ENCODE assay signal across 2 cellular contexts in genomic region chr22:50530280-50530856, GRCh38.
TF ChIP-seq lines count a peak whose summit lies in the region.

No MANE protein-coding gene starts in this region.

TF ChIP-seq in SK-N-SH, 30 proteins besides CTCF, POLR2A, EP300 and RAD21 (continued from another document):
- TF ChIP-seq, protein P1, sequence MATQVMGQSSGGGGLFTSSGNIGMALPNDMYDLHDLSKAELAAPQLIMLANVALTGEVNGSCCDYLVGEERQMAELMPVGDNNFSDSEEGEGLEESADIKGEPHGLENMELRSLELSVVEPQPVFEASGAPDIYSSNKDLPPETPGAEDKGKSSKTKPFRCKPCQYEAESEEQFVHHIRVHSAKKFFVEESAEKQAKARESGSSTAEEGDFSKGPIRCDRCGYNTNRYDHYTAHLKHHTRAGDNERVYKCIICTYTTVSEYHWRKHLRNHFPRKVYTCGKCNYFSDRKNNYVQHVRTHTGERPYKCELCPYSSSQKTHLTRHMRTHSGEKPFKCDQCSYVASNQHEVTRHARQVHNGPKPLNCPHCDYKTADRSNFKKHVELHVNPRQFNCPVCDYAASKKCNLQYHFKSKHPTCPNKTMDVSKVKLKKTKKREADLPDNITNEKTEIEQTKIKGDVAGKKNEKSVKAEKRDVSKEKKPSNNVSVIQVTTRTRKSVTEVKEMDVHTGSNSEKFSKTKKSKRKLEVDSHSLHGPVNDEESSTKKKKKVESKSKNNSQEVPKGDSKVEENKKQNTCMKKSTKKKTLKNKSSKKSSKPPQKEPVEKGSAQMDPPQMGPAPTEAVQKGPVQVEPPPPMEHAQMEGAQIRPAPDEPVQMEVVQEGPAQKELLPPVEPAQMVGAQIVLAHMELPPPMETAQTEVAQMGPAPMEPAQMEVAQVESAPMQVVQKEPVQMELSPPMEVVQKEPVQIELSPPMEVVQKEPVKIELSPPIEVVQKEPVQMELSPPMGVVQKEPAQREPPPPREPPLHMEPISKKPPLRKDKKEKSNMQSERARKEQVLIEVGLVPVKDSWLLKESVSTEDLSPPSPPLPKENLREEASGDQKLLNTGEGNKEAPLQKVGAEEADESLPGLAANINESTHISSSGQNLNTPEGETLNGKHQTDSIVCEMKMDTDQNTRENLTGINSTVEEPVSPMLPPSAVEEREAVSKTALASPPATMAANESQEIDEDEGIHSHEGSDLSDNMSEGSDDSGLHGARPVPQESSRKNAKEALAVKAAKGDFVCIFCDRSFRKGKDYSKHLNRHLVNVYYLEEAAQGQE (IDR thresholded peaks at IDR 0.05; ENCODE audit: low read depth, low read length), result no peak
- TF ChIP-seq FOXJ3 (CRISPR knock-in tag; IDR thresholded peaks at IDR 0.05), result no peak
- TF ChIP-seq, protein P2, sequence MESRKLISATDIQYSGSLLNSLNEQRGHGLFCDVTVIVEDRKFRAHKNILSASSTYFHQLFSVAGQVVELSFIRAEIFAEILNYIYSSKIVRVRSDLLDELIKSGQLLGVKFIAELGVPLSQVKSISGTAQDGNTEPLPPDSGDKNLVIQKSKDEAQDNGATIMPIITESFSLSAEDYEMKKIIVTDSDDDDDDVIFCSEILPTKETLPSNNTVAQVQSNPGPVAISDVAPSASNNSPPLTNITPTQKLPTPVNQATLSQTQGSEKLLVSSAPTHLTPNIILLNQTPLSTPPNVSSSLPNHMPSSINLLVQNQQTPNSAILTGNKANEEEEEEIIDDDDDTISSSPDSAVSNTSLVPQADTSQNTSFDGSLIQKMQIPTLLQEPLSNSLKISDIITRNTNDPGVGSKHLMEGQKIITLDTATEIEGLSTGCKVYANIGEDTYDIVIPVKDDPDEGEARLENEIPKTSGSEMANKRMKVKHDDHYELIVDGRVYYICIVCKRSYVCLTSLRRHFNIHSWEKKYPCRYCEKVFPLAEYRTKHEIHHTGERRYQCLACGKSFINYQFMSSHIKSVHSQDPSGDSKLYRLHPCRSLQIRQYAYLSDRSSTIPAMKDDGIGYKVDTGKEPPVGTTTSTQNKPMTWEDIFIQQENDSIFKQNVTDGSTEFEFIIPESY (IDR thresholded peaks at IDR 0.05; ENCODE audit: borderline replicate concordance, low read depth), result no peak
- no peak for TF ChIP-seq FOSL2 (IDR thresholded peaks at IDR 0.05; ENCODE audit: borderline replicate concordance, low read depth)
- no peak for TF ChIP-seq SMC3 (IDR thresholded peaks at IDR 0.05; ENCODE audit: low read depth, low read length)
- no peak for TF ChIP-seq TEAD4 (IDR thresholded peaks at IDR 0.05; ENCODE audit: borderline replicate concordance, insufficient read depth)
- TF ChIP-seq, protein P3, sequence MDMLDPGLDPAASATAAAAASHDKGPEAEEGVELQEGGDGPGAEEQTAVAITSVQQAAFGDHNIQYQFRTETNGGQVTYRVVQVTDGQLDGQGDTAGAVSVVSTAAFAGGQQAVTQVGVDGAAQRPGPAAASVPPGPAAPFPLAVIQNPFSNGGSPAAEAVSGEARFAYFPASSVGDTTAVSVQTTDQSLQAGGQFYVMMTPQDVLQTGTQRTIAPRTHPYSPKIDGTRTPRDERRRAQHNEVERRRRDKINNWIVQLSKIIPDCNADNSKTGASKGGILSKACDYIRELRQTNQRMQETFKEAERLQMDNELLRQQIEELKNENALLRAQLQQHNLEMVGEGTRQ (IDR thresholded peaks at IDR 0.05; ENCODE audit: borderline replicate concordance, low read depth, low read length), result no peak
- no peak for TF ChIP-seq POLR2AphosphoS5 (IDR thresholded peaks at IDR 0.05; ENCODE audit: low read depth, low read length)
- no peak for TF ChIP-seq PBX3 (IDR thresholded peaks at IDR 0.05)
- TF ChIP-seq NFIC (IDR thresholded peaks at IDR 0.05; ENCODE audit: borderline replicate concordance), result no peak
- TF ChIP-seq USF1 (IDR thresholded peaks at IDR 0.05; ENCODE audit: borderline replicate concordance, low read depth), result no peak

TF ChIP-seq in SK-N-SH treated with all-trans-retinoic acid at 6 μM for 48 hours, 23 proteins besides CTCF, POLR2A, EP300 and RAD21 (continued from another document):
- no peak for TF ChIP-seq TOX (CRISPR knock-in tag; IDR thresholded peaks at IDR 0.05; ENCODE audit: borderline replicate concordance)
- TF ChIP-seq ESRRG (CRISPR knock-in tag; IDR thresholded peaks at IDR 0.05), result no peak
- no peak for TF ChIP-seq PPARA (CRISPR knock-in tag; IDR thresholded peaks at IDR 0.05; ENCODE audit: borderline replicate concordance)
- TF ChIP-seq ARNTL (CRISPR knock-in tag; IDR thresholded peaks at IDR 0.05; ENCODE audit: borderline replicate concordance, low read depth), result no peak
- no peak for TF ChIP-seq ZNF565 (CRISPR knock-in tag; conservative IDR thresholded peaks at IDR 0.05; ENCODE audit: low read depth)
- TF ChIP-seq ZC3H10 (CRISPR knock-in tag; IDR thresholded peaks at IDR 0.05), result no peak
- TF ChIP-seq ZFP30 (CRISPR knock-in tag; IDR thresholded peaks at IDR 0.05), result no peak
- TF ChIP-seq PATZ1 (CRISPR knock-in tag; IDR thresholded peaks at IDR 0.05; ENCODE audit: borderline replicate concordance), result no peak
- no peak for TF ChIP-seq ISL1 (CRISPR knock-in tag; IDR thresholded peaks at IDR 0.05)
- TF ChIP-seq SNAI2 (CRISPR knock-in tag; IDR thresholded peaks at IDR 0.05), result no peak
